1 cellular context compared by ENCODE assay signal in the genomic region with DNA sequence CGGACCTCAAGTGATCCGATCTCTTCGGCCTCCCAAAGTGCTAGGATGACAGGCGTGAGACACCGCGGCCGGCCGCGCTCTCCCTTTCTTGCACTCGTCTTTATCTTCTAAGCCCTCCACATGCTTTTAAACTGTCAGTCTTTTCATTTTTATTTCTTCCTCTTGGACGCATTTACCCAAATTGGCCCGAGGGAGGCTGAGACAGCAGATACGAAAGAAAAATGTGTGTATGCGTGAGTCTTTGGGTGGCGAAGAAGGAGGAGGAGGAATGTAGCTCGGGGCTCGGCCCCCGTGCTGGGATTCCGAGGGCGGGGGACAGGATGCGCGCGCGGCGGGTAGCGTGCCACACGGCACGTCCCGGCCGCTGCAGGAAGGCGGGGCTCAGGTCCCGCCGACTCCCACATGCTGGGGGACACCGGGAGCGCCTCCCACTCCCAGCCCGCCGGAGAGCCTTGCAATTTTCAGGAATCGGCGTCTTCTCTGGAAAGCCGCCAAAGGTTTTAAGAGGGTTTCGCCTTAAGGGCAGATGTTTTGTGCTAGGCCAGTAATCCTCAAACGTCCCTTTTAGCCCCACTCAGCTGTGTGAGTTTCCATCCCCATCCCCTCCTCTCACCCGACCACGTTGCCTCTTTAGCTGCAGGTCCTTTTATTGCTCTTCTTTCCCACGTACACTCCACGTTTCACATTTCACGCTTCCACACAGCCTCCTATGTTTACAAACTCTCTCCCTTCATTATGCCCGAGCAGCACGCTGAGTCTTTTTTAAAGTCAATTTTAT.
A peak's percentile ranks its signal among the peaks of the same experiment; 100 is the strongest.
TF ChIP-seq lines count a peak whose summit lies in the region.

No MANE protein-coding gene starts in this region.

TF ChIP-seq in H1, 55 proteins besides CTCF, POLR2A, EP300 and RAD21 (continued from another document):
- TF ChIP-seq PHF8 (conservative IDR thresholded peaks at IDR 0.05; ENCODE audit: low read depth, low read length) (peak; percentile 45), HDAC6 (IDR thresholded peaks at IDR 0.05; ENCODE audit: low read depth, low read length) (no peak)
